ENCODE assay signal across 1 cellular context in genomic region chr1:30184393-30185141, GRCh38.
TF ChIP-seq lines count a peak whose summit lies in the region.

No MANE protein-coding gene starts in this region.

TF ChIP-seq in K562, 482 proteins besides CTCF, POLR2A, EP300 and RAD21 (continued from another document and continues in another):
- no peak for TF ChIP-seq SP2 (IDR thresholded peaks at IDR 0.05; ENCODE audit: extremely low read depth, low read depth, low read length, poor library complexity, severe bottlenecking)
- no peak for TF ChIP-seq ZC3H4 (CRISPR knock-in tag; IDR thresholded peaks at IDR 0.05; ENCODE audit: borderline replicate concordance)
- peak in 1 of 2 experiments; percentile 62; a peak in 1 of 4 replicates for TF ChIP-seq MAZ (CRISPR knock-in tag; conservative IDR thresholded peaks at IDR 0.05 in 1 of 2, IDR thresholded peaks at IDR 0.05 in 1 of 2)
- peak; percentile 71 to 73 for TF ChIP-seq FOXK2 (conservative IDR thresholded peaks at IDR 0.05 in 1 of 2, IDR thresholded peaks at IDR 0.05 in 1 of 2; ENCODE audit: low read depth in 2 of 2)
- peak; percentile 59 for TF ChIP-seq RBBP5 (IDR thresholded peaks at IDR 0.05; ENCODE audit: borderline replicate concordance, insufficient read depth, low read length, poor library complexity, severe bottlenecking)
- peak; percentile 80 to 86 for TF ChIP-seq TRIM24 (IDR thresholded peaks at IDR 0.05)
- no peak for TF ChIP-seq POLR3G (IDR thresholded peaks at IDR 0.05; ENCODE audit: extremely low read depth, insufficient read length, insufficient replicate concordance)
- no peak for TF ChIP-seq ZNF146 (CRISPR knock-in tag; IDR thresholded peaks at IDR 0.05; ENCODE audit: unreplicated experiment)
- no peak for TF ChIP-seq FOXJ3 (CRISPR knock-in tag; IDR thresholded peaks at IDR 0.05)
- peak; percentile 80 for TF ChIP-seq NCOA1 (IDR thresholded peaks at IDR 0.05; ENCODE audit: low read depth)
- peak; percentile 96 for TF ChIP-seq OTX1 (CRISPR knock-in tag; IDR thresholded peaks at IDR 0.05)
- peak; percentile 99 for TF ChIP-seq SMARCE1 (IDR thresholded peaks at IDR 0.05)
- no peak for TF ChIP-seq ZNF282 (CRISPR knock-in tag; IDR thresholded peaks at IDR 0.05)
- TF ChIP-seq ZBTB9 (CRISPR knock-in tag; IDR thresholded peaks at IDR 0.05), result peak; percentile 31; the same call in 1 of the 2 replicates
- no peak for TF ChIP-seq FOXA3 (CRISPR knock-in tag; conservative IDR thresholded peaks at IDR 0.05 in 1 of 2, IDR thresholded peaks at IDR 0.05 in 1 of 2)
- TF ChIP-seq PCBP1 (IDR thresholded peaks at IDR 0.05; ENCODE audit: low read depth, low read length, poor library complexity, severe bottlenecking), result no peak
- TF ChIP-seq TEAD4 (IDR thresholded peaks at IDR 0.05; ENCODE audit: low read length), result peak; percentile 89
- no peak for TF ChIP-seq TEAD4 (CRISPR knock-in tag; IDR thresholded peaks at IDR 0.05; ENCODE audit: borderline replicate concordance)
- peak; percentile 49; the same call in 1 of the 2 replicates for TF ChIP-seq GATAD2B (IDR thresholded peaks at IDR 0.05; ENCODE audit: borderline replicate concordance)
- peak; percentile 62; the same call in 1 of the 2 replicates for TF ChIP-seq FOSL1 (tag; conservative IDR thresholded peaks at IDR 0.05)
- TF ChIP-seq SNIP1 (IDR thresholded peaks at IDR 0.05; ENCODE audit: low read depth), result peak; percentile 63; the same call in 1 of the 2 replicates
- no peak for TF ChIP-seq ZNF165 (CRISPR knock-in tag; IDR thresholded peaks at IDR 0.05; ENCODE audit: borderline replicate concordance)
- peak; percentile 98 for TF ChIP-seq YBX1 (IDR thresholded peaks at IDR 0.05)
- TF ChIP-seq ARID3A (IDR thresholded peaks at IDR 0.05; ENCODE audit: borderline replicate concordance, low read depth, low read length), result 0 out of 2 replicates have a peak, but pooled peaks have one; percentile 14
- TF ChIP-seq MEIS2 (IDR thresholded peaks at IDR 0.05; ENCODE audit: partially characterized antibody), result peak; percentile 86
- TF ChIP-seq HINFP (tag; conservative IDR thresholded peaks at IDR 0.05; ENCODE audit: low read depth), result peak; percentile 87
- no peak for TF ChIP-seq IRF1 (CRISPR knock-in tag; IDR thresholded peaks at IDR 0.05; ENCODE audit: borderline replicate concordance)
- TF ChIP-seq NFE2 (IDR thresholded peaks at IDR 0.05; ENCODE audit: low read depth), result 0 out of 2 replicates have a peak, but pooled peaks have one; percentile 4
- TF ChIP-seq CTBP1 (IDR thresholded peaks at IDR 0.05; ENCODE audit: borderline replicate concordance), result peak; percentile 98
- TF ChIP-seq EZH2 (IDR thresholded peaks at IDR 0.05; ENCODE audit: borderline replicate concordance, low read depth, low read length), result no peak
- TF ChIP-seq DACH1 (IDR thresholded peaks at IDR 0.05; ENCODE audit: partially characterized antibody), result peak; percentile 23
- peak; percentile 59; the same call in 1 of the 2 replicates for TF ChIP-seq L3MBTL2 (IDR thresholded peaks at IDR 0.05)
- no peak for TF ChIP-seq ZNF12 (CRISPR knock-in tag; IDR thresholded peaks at IDR 0.05)
- TF ChIP-seq IRF9 (tag; IDR thresholded peaks at IDR 0.05), result 0 out of 2 replicates have a peak, but pooled peaks have one; percentile 31
- no peak for TF ChIP-seq ZNF639 (CRISPR knock-in tag; conservative IDR thresholded peaks at IDR 0.05 in 1 of 2, IDR thresholded peaks at IDR 0.05 in 1 of 2)
- TF ChIP-seq ZFPM2 (CRISPR knock-in tag; IDR thresholded peaks at IDR 0.05), result no peak
- no peak for TF ChIP-seq DEAF1 (CRISPR knock-in tag; IDR thresholded peaks at IDR 0.05)
- TF ChIP-seq STAG1 (CRISPR knock-in tag; IDR thresholded peaks at IDR 0.05; ENCODE audit: borderline replicate concordance), result no peak
- peak; percentile 97 for TF ChIP-seq HDAC2 (IDR thresholded peaks at IDR 0.05)
- TF ChIP-seq CREM (IDR thresholded peaks at IDR 0.05; ENCODE audit: low read depth), result peak; percentile 55; the same call in 1 of the 2 replicates
- TF ChIP-seq ZBTB11 (CRISPR knock-in tag; IDR thresholded peaks at IDR 0.05), result no peak; a peak in 1 of 6 replicates
- no peak for TF ChIP-seq SAP30 (IDR thresholded peaks at IDR 0.05; ENCODE audit: borderline replicate concordance, insufficient read depth, low read depth, low read length, poor library complexity, severe bottlenecking)
- TF ChIP-seq MTA3 (IDR thresholded peaks at IDR 0.05; ENCODE audit: borderline replicate concordance), result peak; percentile 85
- TF ChIP-seq TAF15 (IDR thresholded peaks at IDR 0.05; ENCODE audit: low read depth, low read length), result no peak
- TF ChIP-seq SOX6 (IDR thresholded peaks at IDR 0.05), result peak; percentile 80
- TF ChIP-seq NRF1 (conservative IDR thresholded peaks at IDR 0.05 in 1 of 2, IDR thresholded peaks at IDR 0.05 in 1 of 2), result peak; percentile 40 to 46; a peak in 3 of 4 replicates
- TF ChIP-seq JUNB (CRISPR knock-in tag; conservative IDR thresholded peaks at IDR 0.05), result no peak
- TF ChIP-seq HEY1 (CRISPR knock-in tag; IDR thresholded peaks at IDR 0.05; ENCODE audit: borderline replicate concordance), result peak; percentile 75; the same call in 1 of the 2 replicates
- TF ChIP-seq CREB1 (IDR thresholded peaks at IDR 0.05), result no peak
- no peak for TF ChIP-seq CREB1 (CRISPR knock-in tag; IDR thresholded peaks at IDR 0.05)
- TF ChIP-seq CREB3L1 (IDR thresholded peaks at IDR 0.05; ENCODE audit: borderline replicate concordance, low read depth), result no peak
- peak; percentile 98; the same call in 1 of the 2 replicates for TF ChIP-seq THRAP3 (IDR thresholded peaks at IDR 0.05; ENCODE audit: borderline replicate concordance)
- no peak for TF ChIP-seq ZNF124 (CRISPR knock-in tag; IDR thresholded peaks at IDR 0.05)
- TF ChIP-seq TAF7 (tag; IDR thresholded peaks at IDR 0.05), result no peak
- peak; percentile 64 for TF ChIP-seq STAT5A (IDR thresholded peaks at IDR 0.05; ENCODE audit: borderline replicate concordance, low read length)
